In genomic region chr7:69443136-69443535, GRCh38 we compare ENCODE assay signal across 27 cellular contexts.
"Had no signal": no experiment of that assay in that cellular context is flagged by ENCODE, and none has a peak within 500 bp of the region (broad histone marks: within the 10 kb centered on the region; RNA-seq: fewer than 3 reads in every experiment).

No MANE protein-coding gene starts in this region.

- H3K36me3 ChIP-seq: Peyer's patch, SJSA1 had no signal

- H3K27ac ChIP-seq: KMS-11, Peyer's patch, SJSA1 had no signal

- H3K4me3 ChIP-seq: Peyer's patch, SJSA1 had no signal

- H3K4me1 ChIP-seq: Peyer's patch, SJSA1 had no signal

- H3K9me3 ChIP-seq: Peyer's patch, SJSA1, SK-N-SH had no signal

- H3K4me2 ChIP-seq: KMS-11, SK-N-SH had no signal

- DNase-seq: Karpas-422, MM.1S, MV-4-11, NCI-H1092, NCI-H1105, NCI-H1417 treated with DMSO at 0.1 percent for 48 hours, NCI-H1436 treated with DMSO at 0.1 percent for 48 hours, NCI-H1694 treated with DMSO at 0.1 percent for 48 hours, NCI-H187 treated with DMSO at 0.1 percent for 48 hours, NCI-H2029, NCI-H2081, NCI-H226, NCI-H446 treated with DMSO at 0.1 percent for 48 hours, NCI-H510A, NCI-H526, NCI-H69, NCI-H748 treated with DMSO at 0.1 percent for 48 hours, OCI-M1, PC-3, Peyer's patch, Right ventricle myocardium superior, RPMI8226, SHP77 treated with DMSO at 0.1 percent for 48 hours, SK-N-SH, T-cell had no signal

- H3K27me3 ChIP-seq: Peyer's patch, SJSA1 had no signal

- ATAC-seq: PC-3, T-cell had no signal

- H3K9ac ChIP-seq: KMS-11, SK-N-SH had no signal

- H3K9me2 ChIP-seq: SK-N-SH had no signal
